28 cellular contexts compared by ENCODE assay signal in genomic region chr3:137099336-137099735, GRCh38.
"Had no signal": no experiment of that assay in that cellular context is flagged by ENCODE, and none has a peak within 500 bp of the region (broad histone marks: within the 10 kb centered on the region; RNA-seq: fewer than 3 reads in every experiment).

No MANE protein-coding gene starts in this region.

- H3K27ac Mint-ChIP-seq: naive thymus-derived CD4-positive, alpha-beta T cell; natural killer cell treated with Interleukin-12 subunit alpha and Interleukin-12 subunit beta and Interleukin-15 and Interleukin-18, amount 100 ng/mL, for 72 hours; stimulated activated naive B cell treated with anti-CD40 and anti-IgM and Interleukin-4, amounts not matched to agents 10 μg/mL and 1 μg/mL and 100 μg/mL, for 72 hours had no signal

- H3K4me1 Mint-ChIP-seq: naive thymus-derived CD4-positive, alpha-beta T cell; stimulated activated naive B cell treated with anti-CD40 and anti-IgM and Interleukin-4, amounts not matched to agents 10 μg/mL and 1 μg/mL and 100 μg/mL, for 72 hours had no signal

- H3K4me1 ChIP-seq: pancreas, prostate gland, right lobe of liver, stomach, testis, thyroid gland, transverse colon, upper lobe of left lung, vagina had no signal

- H3K4me3 Mint-ChIP-seq: naive thymus-derived CD4-positive, alpha-beta T cell; natural killer cell treated with Interleukin-12 subunit alpha and Interleukin-12 subunit beta and Interleukin-15 and Interleukin-18, amount 100 ng/mL, for 72 hours; stimulated activated naive B cell treated with anti-CD40 and anti-IgM and Interleukin-4, amounts not matched to agents 10 μg/mL and 1 μg/mL and 100 μg/mL, for 72 hours had no signal

- H3K36me3 ChIP-seq: pancreas, prostate gland, right lobe of liver, stomach, thyroid gland, transverse colon, upper lobe of left lung, vagina had no signal

- ATAC-seq: left lobe of liver; mucosa of descending colon; naive thymus-derived CD4-positive, alpha-beta T cell; natural killer cell treated with Interleukin-12 subunit alpha and Interleukin-12 subunit beta and Interleukin-15 and Interleukin-18, amount 100 ng/mL, for 72 hours; pancreas; right lobe of liver; stimulated activated naive B cell treated with anti-CD40 and anti-IgM and Interleukin-4, amounts not matched to agents 10 μg/mL and 1 μg/mL and 100 μg/mL, for 72 hours; stimulated activated naive CD8-positive, alpha-beta T cell treated with anti-CD3 and anti-CD28 coated beads, Interleukin-15, Interleukin-2, amounts not matched to agents 100 U/mL and 50 U/mL, for 24 hours had no signal

- H3K27ac ChIP-seq: pancreas, prostate gland, right lobe of liver, skin epidermis, stomach, testis, thyroid gland, transverse colon, upper lobe of left lung, vagina had no signal

- H3K36me3 Mint-ChIP-seq: naive thymus-derived CD4-positive, alpha-beta T cell; natural killer cell treated with Interleukin-12 subunit alpha and Interleukin-12 subunit beta and Interleukin-15 and Interleukin-18, amount 100 ng/mL, for 72 hours; stimulated activated naive B cell treated with anti-CD40 and anti-IgM and Interleukin-4, amounts not matched to agents 10 μg/mL and 1 μg/mL and 100 μg/mL, for 72 hours had no signal

- H3K4me3 ChIP-seq: lung, mucosa of descending colon, pancreas, prostate gland, right lobe of liver, skin epidermis, stomach, testis, thyroid gland, transverse colon, upper lobe of left lung, vagina had no signal

- H3K27me3 ChIP-seq: pancreas, right lobe of liver, testis, thyroid gland, upper lobe of left lung, vagina had no signal

- DNase-seq: hippocampal formation; kidney glomerular epithelial cell; left cardiac atrium; midbrain; mucosa of descending colon; naive thymus-derived CD4-positive, alpha-beta T cell; nucleus accumbens; pancreas; posterior cingulate gyrus; retina; right lobe of liver; stimulated activated CD4-positive, alpha-beta T cell treated with anti-CD3 and anti-CD28 coated beads, Interleukin-12 subunit alpha, Interleukin-12 subunit beta, amount 100 ng/mL, for 4 hours; stimulated activated CD4-positive, alpha-beta T cell treated with anti-CD3 and anti-CD28 coated beads, Interleukin-15, amount 100 ng/mL, for 24 hours; stimulated activated CD4-positive, alpha-beta T cell treated with anti-CD3 and anti-CD28 coated beads, Interleukin-2, amount 100 ng/mL, for 24 hours; stimulated activated CD4-positive, alpha-beta T cell treated with anti-CD3 and anti-CD28 coated beads, Interleukin-4, amount 100 ng/mL, for 1 hour; stimulated activated naive B cell treated with anti-CD40 and anti-IgM and Interleukin-4, amounts not matched to agents 10 μg/mL and 1 μg/mL and 100 μg/mL, for 72 hours; stimulated activated naive CD8-positive, alpha-beta T cell treated with anti-CD3 and anti-CD28 coated beads, Interleukin-15, Interleukin-2, amounts not matched to agents 100 U/mL and 50 U/mL, for 24 hours; stomach; testis; thyroid gland; transverse colon; upper lobe of left lung had no signal

- H3K9me3 ChIP-seq: mucosa of descending colon, pancreas, prostate gland, right lobe of liver, testis, thyroid gland, transverse colon, upper lobe of left lung, vagina had no signal

- H3K9me3 Mint-ChIP-seq: natural killer cell treated with Interleukin-12 subunit alpha and Interleukin-12 subunit beta and Interleukin-15 and Interleukin-18, amount 100 ng/mL, for 72 hours; stimulated activated naive B cell treated with anti-CD40 and anti-IgM and Interleukin-4, amounts not matched to agents 10 μg/mL and 1 μg/mL and 100 μg/mL, for 72 hours had no signal
